ENCODE assay signal across 8 cellular contexts in the genomic region with DNA sequence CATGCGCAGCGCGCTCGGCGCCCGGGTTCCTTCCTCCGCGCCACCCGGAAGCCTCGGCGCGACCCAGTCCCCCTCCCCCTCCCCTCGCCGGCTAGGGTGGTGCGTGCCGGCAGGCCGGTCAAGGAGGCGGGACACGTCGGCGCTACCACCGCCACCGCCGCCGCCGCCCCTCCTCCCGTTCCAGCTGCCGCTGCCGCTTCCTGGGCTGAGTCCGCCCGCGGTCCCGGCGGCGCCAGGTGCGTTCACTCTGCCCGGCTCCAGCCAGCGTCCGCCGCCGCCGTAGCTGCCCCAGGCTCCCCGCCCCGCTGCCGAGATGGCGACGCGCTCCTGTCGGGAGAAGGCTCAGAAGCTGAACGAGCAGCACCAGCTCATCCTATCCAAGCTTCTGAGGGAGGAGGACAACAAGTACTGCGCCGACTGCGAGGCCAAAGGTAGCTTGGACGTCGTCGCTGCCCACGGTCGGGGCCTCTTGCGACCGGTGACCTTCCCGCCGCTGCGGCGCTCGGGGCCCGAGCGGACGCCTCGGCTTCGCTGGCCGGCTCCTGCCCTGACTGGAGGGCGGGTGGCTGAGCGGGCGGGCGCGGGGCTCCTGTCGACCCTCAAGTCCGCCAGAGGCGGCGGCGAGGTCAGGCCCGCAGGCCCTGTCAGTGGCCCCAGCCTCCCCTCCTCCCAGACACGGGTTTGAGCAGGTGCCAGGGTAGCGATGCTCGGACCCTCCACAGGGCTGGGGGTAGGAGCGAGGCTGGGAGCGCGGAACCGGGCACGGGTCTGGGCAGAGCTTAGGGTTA. TPM values are rescaled to one million over a fixed set of nuclear protein-coding genes. Genes with fewer than 3 reads are reported as not detected.
DNase-seq lines count a peak whose midpoint lies in the region; ATAC-seq, FAIRE-seq and TF ChIP-seq lines count a peak whose summit lies in the region.

A gene (plus strand): TSS at position 173 of the 788 bp plus-strand sequence. CDS start 141 bp downstream, at position 314.

- ATAC-seq in HG02970 (IDR thresholded peaks at IDR 0.05; ENCODE audit: low FRiP score, unreplicated experiment): peak; percentile 95

- in situ Hi-C loops in astrocyte of the cerebellum (cut with HindIII; ENCODE audit: low sequenced_read_pairs): no loop called here

- peak; percentile 91 for FAIRE-seq in GM18507 (lab: Jason Lieb, UNC)

- no peak for TF ChIP-seq CTCF in astrocyte of the cerebellum (IDR thresholded peaks at IDR 0.05; ENCODE audit: low read depth, low read length, missing control alignments)

- DNase-seq in GM18507 (ENCODE audit: extremely low spot score, insufficient read length, low read depth): peak; percentile 87
- peak; percentile 44 for DNase-seq in NCI-H187 treated with DMSO at 0.1 percent for 48 hours (lab: John Stamatoyannopoulos, UW)
- peak; percentile 87 for DNase-seq in T-helper 9 cell
- DNase-seq in astrocyte of the cerebellum (ENCODE audit: low read depth): peak; percentile 59
- DNase-seq in hepatic stellate cell (ENCODE audit: low spot score): peak; percentile 93
- DNase-seq in renal cortical epithelial cell (ENCODE audit: low read depth): peak; percentile 67
- DNase-seq in OCI-M2 (lab: John Stamatoyannopoulos, UW; ENCODE audit: unreplicated experiment): no peak

- peak within 1 kb of the TSS; percentile 57 for H3K4me3 ChIP-seq in astrocyte of the cerebellum (ENCODE audit: low read depth, low read length)

RNA-seq across cellular contexts. Expression of the gene that starts here (rescaled TPM):
- 18.2 and 34.7 TPM in 2 replicates for total RNA-seq in renal cortical epithelial cell
